Comparison of ENCODE assay signal across 8 cellular contexts in the genomic region with DNA sequence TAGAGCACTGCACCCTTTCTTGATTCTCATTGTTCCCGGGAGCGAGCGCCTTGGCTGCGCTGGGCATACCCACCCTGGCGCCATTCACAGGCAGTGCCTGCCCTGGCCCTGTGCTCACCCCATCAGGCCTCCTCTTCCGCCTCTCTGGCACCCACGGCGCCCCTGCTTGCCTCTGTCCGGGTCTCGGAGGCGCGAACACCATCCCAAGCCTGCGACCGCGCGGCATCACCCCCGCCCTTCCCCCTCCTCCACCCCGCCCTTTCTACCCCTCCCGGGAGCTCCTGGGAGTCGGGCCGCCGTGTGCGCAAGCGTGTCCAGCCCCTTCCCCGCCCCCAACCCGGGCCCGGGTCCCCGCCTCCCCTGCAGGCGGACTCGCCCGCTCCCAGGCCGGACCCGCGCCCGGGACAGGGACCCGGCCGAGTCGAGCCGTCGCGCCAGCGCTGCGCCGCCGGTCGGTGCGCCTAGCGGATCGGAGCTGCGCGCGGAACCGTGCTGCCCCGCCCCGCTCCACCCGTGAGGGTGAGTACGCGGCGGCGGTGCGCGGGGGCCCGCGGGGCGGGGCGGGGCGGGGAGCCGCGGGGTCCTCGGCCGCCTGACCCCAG. TPM values are rescaled to one million over a fixed set of nuclear protein-coding genes. Genes with fewer than 3 reads are reported as not detected.
DNase-seq lines count a peak whose midpoint lies in the region; ATAC-seq and TF ChIP-seq lines count a peak whose summit lies in the region.

A gene with protein sequence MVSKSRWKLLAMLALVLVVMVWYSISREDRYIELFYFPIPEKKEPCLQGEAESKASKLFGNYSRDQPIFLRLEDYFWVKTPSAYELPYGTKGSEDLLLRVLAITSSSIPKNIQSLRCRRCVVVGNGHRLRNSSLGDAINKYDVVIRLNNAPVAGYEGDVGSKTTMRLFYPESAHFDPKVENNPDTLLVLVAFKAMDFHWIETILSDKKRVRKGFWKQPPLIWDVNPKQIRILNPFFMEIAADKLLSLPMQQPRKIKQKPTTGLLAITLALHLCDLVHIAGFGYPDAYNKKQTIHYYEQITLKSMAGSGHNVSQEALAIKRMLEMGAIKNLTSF (plus strand): TSS at position 363 of the 602 bp plus-strand sequence. CDS start 50,470 bp downstream, outside the sequence.

- H3K4me1 ChIP-seq in right atrium auricular region (peaks cover 0 to 93% of the 10 kb centered on the region in 2 donors), rectal smooth muscle tissue (ENCODE audit: control insufficient read depth, insufficient read depth, low read length) (peaks cover 33% of the 10 kb centered on the region), vagina (peaks cover 76% of the 10 kb centered on the region)

- H3K36me3 ChIP-seq in right atrium auricular region: no peaks in the 10 kb centered on the region
- H3K36me3 ChIP-seq in rectal smooth muscle tissue (ENCODE audit: control insufficient read depth, insufficient read depth, low read length): no peaks in the 10 kb centered on the region
- H3K36me3 ChIP-seq in vagina: no peaks in the 10 kb centered on the region

- intact Hi-C loops in vagina (cut with DNase I): loop anchor here (5.0 kb wide), 1 partner anchor 62 kb away; no protein-coding TSS in a partner anchor

- peaks cover 14% of the 10 kb centered on the region for H3K36me3 Mint-ChIP-seq in T-helper 1 cell treated with Interleukin-12 subunit alpha and Interleukin-12 subunit beta and Interleukin-4 antibody, amounts not matched to agents 30 μg/mL and 1 μg/mL, for 36 hours (ENCODE audit: low read depth)

- peak in 1 of 2 donors; percentile 24 for TF ChIP-seq POLR2A in vagina (IDR thresholded peaks at IDR 0.05)

- DNase-seq in EH (ENCODE audit: low read depth) (peak; percentile 78), Kasumi-1 (lab: John Stamatoyannopoulos, UW) (peak; percentile 54 to 66), amygdala (lab: John Stamatoyannopoulos, UW) (peak in 54 of 56 donors; percentile 27 to 88 (median 74)), right atrium auricular region (ENCODE audit: low spot score) (peak; percentile 73), vagina (ENCODE audit: extremely low spot score in 2 of 2) (peak in 1 of 2 donors; percentile 89)

- H3K27me3 Mint-ChIP-seq in T-helper 1 cell treated with Interleukin-12 subunit alpha and Interleukin-12 subunit beta and Interleukin-4 antibody, amounts not matched to agents 30 μg/mL and 1 μg/mL, for 36 hours (ENCODE audit: low read depth): no peaks in the 10 kb centered on the region

- H3K4me3 Mint-ChIP-seq in T-helper 1 cell treated with Interleukin-12 subunit alpha and Interleukin-12 subunit beta and Interleukin-4 antibody, amounts not matched to agents 30 μg/mL and 1 μg/mL, for 36 hours: peak within 1 kb of the TSS; percentile 96

- TF ChIP-seq CTCF in right atrium auricular region (IDR thresholded peaks at IDR 0.05): no peak
- no peak for TF ChIP-seq CTCF in vagina (IDR thresholded peaks at IDR 0.05)

- peak within 1 kb of the TSS; percentile 38 for H3K9ac ChIP-seq in rectal smooth muscle tissue (ENCODE audit: low read length)

- H3K9me3 ChIP-seq in right atrium auricular region (no peaks in the 10 kb centered on the region), vagina (no peaks in the 10 kb centered on the region)

- peak within 1 kb of the TSS; percentile 92 for H3K27ac Mint-ChIP-seq in T-helper 1 cell treated with Interleukin-12 subunit alpha and Interleukin-12 subunit beta and Interleukin-4 antibody, amounts not matched to agents 30 μg/mL and 1 μg/mL, for 36 hours

- H3K4me3 ChIP-seq in right atrium auricular region (peak within 1 kb of the TSS; percentile 58 to 80), rectal smooth muscle tissue (ENCODE audit: low read length) (peak within 1 kb of the TSS; percentile 93), vagina (peak within 1 kb of the TSS; percentile 72 to 86)

- no peaks in the 10 kb centered on the region for H3K9me3 Mint-ChIP-seq in T-helper 1 cell treated with Interleukin-12 subunit alpha and Interleukin-12 subunit beta and Interleukin-4 antibody, amounts not matched to agents 30 μg/mL and 1 μg/mL, for 36 hours

- H3K27ac ChIP-seq in right atrium auricular region: peak within 1 kb of the TSS; percentile 85 to 92
- peak within 1 kb of the TSS; percentile 80 for H3K27ac ChIP-seq in rectal smooth muscle tissue (ENCODE audit: low read depth, low read length)
- peak within 1 kb of the TSS; percentile 88 for H3K27ac ChIP-seq in vagina

- H3K27me3 ChIP-seq in right atrium auricular region (no peaks in the 10 kb centered on the region), rectal smooth muscle tissue (ENCODE audit: control insufficient read depth, insufficient read depth, low read length) (no peaks in the 10 kb centered on the region), vagina (no peaks in the 10 kb centered on the region)

- ATAC-seq in GM21717 (IDR thresholded peaks at IDR 0.05; ENCODE audit: unreplicated experiment): peak; percentile 63

- H3K4me1 Mint-ChIP-seq in T-helper 1 cell treated with Interleukin-12 subunit alpha and Interleukin-12 subunit beta and Interleukin-4 antibody, amounts not matched to agents 30 μg/mL and 1 μg/mL, for 36 hours (ENCODE audit: low read depth): peaks cover 28% of the 10 kb centered on the region

RNA-seq across cellular contexts. Expression of the gene that starts here (rescaled TPM):
- total RNA-seq in right atrium auricular region (100 to 1,000 TPM in 1 of 2 donors, 10 to 100 TPM in 1; 67.5 to 103 TPM), vagina (41.5 TPM)
